8 cellular contexts compared by ENCODE assay signal in genomic region chr6:116571683-116572000, GRCh38. TPM values are rescaled to one million over a fixed set of nuclear protein-coding genes. Genes with fewer than 3 reads are reported as not detected.
DNase-seq lines count a peak whose midpoint lies in the region; ATAC-seq, FAIRE-seq and TF ChIP-seq lines count a peak whose summit lies in the region.

No MANE protein-coding gene starts in this region.

- no peak for FAIRE-seq in pancreas (lab: Jason Lieb, UNC)

- H3K4me3 Mint-ChIP-seq in CD8-positive, alpha-beta memory T cell = peak overlapping the region; percentile 97 to 99 (median 99)

- H3K27ac Mint-ChIP-seq in CD8-positive, alpha-beta memory T cell = peak overlapping the region; percentile 97 to 100 (median 100)

- H3K27me3 ChIP-seq in CD8-positive, alpha-beta memory T cell (ENCODE audit: insufficient read depth, low read length, poor library complexity, severe bottlenecking) = no peaks in the 10 kb centered on the region
- H3K27me3 ChIP-seq in RWPE2 (ENCODE audit: insufficient read depth, poor library complexity, severe bottlenecking) = no peaks in the 10 kb centered on the region
- no peaks in the 10 kb centered on the region for H3K27me3 ChIP-seq in esophagus squamous epithelium
- no peaks in the 10 kb centered on the region for H3K27me3 ChIP-seq in pancreas

- H3K27ac ChIP-seq in CD8-positive, alpha-beta memory T cell (ENCODE audit: low read depth, low read length) = peak overlapping the region; percentile 96
- H3K27ac ChIP-seq in RWPE2 (ENCODE audit: poor library complexity, severe bottlenecking) = peak overlapping the region; percentile 66
- H3K27ac ChIP-seq in esophagus squamous epithelium = peak overlapping the region; percentile 87 to 96 (median 94)
- peak overlapping the region; percentile 87 to 91 (median 88) for H3K27ac ChIP-seq in pancreas

- TF ChIP-seq POLR2A in esophagus squamous epithelium (IDR thresholded peaks at IDR 0.05) = no peak

- peaks cover 30% of the 10 kb centered on the region for H3K4me1 ChIP-seq in CD8-positive, alpha-beta memory T cell (ENCODE audit: insufficient read depth, low read length)
- H3K4me1 ChIP-seq in RWPE2 (ENCODE audit: insufficient read depth, poor library complexity, severe bottlenecking) = peaks cover 14% of the 10 kb centered on the region
- peaks cover 17 to 47% (median 19%) of the 10 kb centered on the region in 3 donors for H3K4me1 ChIP-seq in esophagus squamous epithelium
- H3K4me1 ChIP-seq in pancreas = peaks cover 0 to 17% (median 17%) of the 10 kb centered on the region in 3 donors

- peaks cover 0 to 2% of the 10 kb centered on the region in 2 donors for H3K27me3 Mint-ChIP-seq in CD8-positive, alpha-beta memory T cell

- no peak for DNase-seq in CD8-positive, alpha-beta memory T cell
- no peak for DNase-seq in RWPE2 (ENCODE audit: low spot score)
- DNase-seq in esophagus squamous epithelium (lab: John Stamatoyannopoulos, UW) = no peak
- no peak for DNase-seq in pancreas
- DNase-seq in NCI-H226 = no peak
- DNase-seq in NCI-H1417 treated with DMSO at 0.1 percent for 48 hours (lab: John Stamatoyannopoulos, UW) = no peak
- no peak for DNase-seq in C1 segment of cervical spinal cord (lab: John Stamatoyannopoulos, UW)
- no peak for DNase-seq in stimulated activated CD4-positive, alpha-beta T cell treated with anti-CD3 and anti-CD28 coated beads, Interleukin-4, amount 100 ng/mL, for 4 hours

- H3K36me3 ChIP-seq in CD8-positive, alpha-beta memory T cell (ENCODE audit: insufficient read depth, low read length) = peaks cover 4% of the 10 kb centered on the region
- peaks cover 28% of the 10 kb centered on the region for H3K36me3 ChIP-seq in RWPE2 (ENCODE audit: low read depth)
- peaks cover 0 to 24% (median 0%) of the 10 kb centered on the region in 3 donors for H3K36me3 ChIP-seq in esophagus squamous epithelium
- H3K36me3 ChIP-seq in pancreas = no peaks in the 10 kb centered on the region

- POLR2A ChIA-PET in CD8-positive, alpha-beta memory T cell (lab: Charles Lee) = interaction anchor here (0.6 to 2.9 kb wide), 8 partner anchors 10 to 471 kb away, joined by 3 to 32 read pairs (median 4); partner anchors contain the start of genes KPNA5, NT5DC1, TSPYL1 and TSPYL4

- no peaks in the 10 kb centered on the region for H3K9me3 Mint-ChIP-seq in CD8-positive, alpha-beta memory T cell

- no peak for ATAC-seq in RWPE2 (ENCODE audit: low read depth)
- ATAC-seq in pancreas = peak in 2 of 4 donors; percentile 49 to 62

- peaks cover 0 to 40% (median 5%) of the 10 kb centered on the region in 3 donors for H3K36me3 Mint-ChIP-seq in CD8-positive, alpha-beta memory T cell

- H3K9me3 ChIP-seq in CD8-positive, alpha-beta memory T cell (ENCODE audit: low read length) = no peaks in the 10 kb centered on the region
- H3K9me3 ChIP-seq in RWPE2 (ENCODE audit: severe bottlenecking) (no peaks in the 10 kb centered on the region), esophagus squamous epithelium (no peaks in the 10 kb centered on the region), pancreas (no peaks in the 10 kb centered on the region)

- peaks cover 54 to 70% (median 59%) of the 10 kb centered on the region in 3 donors for H3K4me1 Mint-ChIP-seq in CD8-positive, alpha-beta memory T cell

- intact Hi-C loops in esophagus squamous epithelium (cut with DNase I) (no loop called here), pancreas (cut with DNase I) (no loop called here)

- TF ChIP-seq CTCF in RWPE2 (IDR thresholded peaks at IDR 0.05; ENCODE audit: poor library complexity, severe bottlenecking) (no peak), esophagus squamous epithelium (IDR thresholded peaks at IDR 0.05) (no peak), pancreas (IDR thresholded peaks at IDR 0.05) (no peak)

- peak overlapping the region; percentile 99 for H3K4me3 ChIP-seq in CD8-positive, alpha-beta memory T cell (ENCODE audit: low read length)
- H3K4me3 ChIP-seq in RWPE2 (ENCODE audit: severe bottlenecking) (peak overlapping the region; percentile 83), esophagus squamous epithelium (peak overlapping the region; percentile 76 to 96 (median 84)), pancreas (peak overlapping the region; percentile 55 to 91 (median 88))

- CTCF ChIA-PET in CD8-positive, alpha-beta memory T cell (lab: Charles Lee) = interaction anchor here (0.9 to 5.1 kb wide), 12 partner anchors 9 to 318 kb away, joined by 3 to 23 read pairs (median 4); partner anchors contain the start of genes TSPYL1 and TSPYL4

- WGBS in esophagus squamous epithelium, 2 donors = 0% methylated on average over 4 to 11 of the region's 12 CpGs
- 0% methylated on average over 12 of the region's 12 CpGs for WGBS in pancreas, 2 donors

RNA-seq across cellular contexts. Expression of gene RWDD1, which starts 0.3 kb away (rescaled TPM):
- 10 to 100 TPM; 54.6 to 56.2 TPM for total RNA-seq in CD8-positive, alpha-beta memory T cell
- 67.8 TPM for polyA plus RNA-seq in CD8-positive, alpha-beta memory T cell
- total RNA-seq in esophagus squamous epithelium (10 to 100 TPM; 13.4 to 44.3 (median 29.9) TPM), pancreas (10 to 100 TPM; 26.0 to 37.5 (median 27.1) TPM)
- 10 to 100 TPM; 38.1 to 40.6 TPM for polyA plus RNA-seq in pancreas

RNA-seq across cellular contexts. Expression of gene CALHM4, which starts 18.1 kb away (rescaled TPM):
- total RNA-seq in CD8-positive, alpha-beta memory T cell = not detected
- polyA plus RNA-seq in CD8-positive, alpha-beta memory T cell = not detected
- not detected for total RNA-seq in esophagus squamous epithelium
- total RNA-seq in pancreas = not detected
- not detected for polyA plus RNA-seq in pancreas

RNA-seq across cellular contexts. Expression of gene TRAPPC3L, which starts 26.2 kb away (rescaled TPM):
- not detected for total RNA-seq in CD8-positive, alpha-beta memory T cell
- polyA plus RNA-seq in CD8-positive, alpha-beta memory T cell = not detected
- total RNA-seq in esophagus squamous epithelium (not detected), pancreas (not detected)
- polyA plus RNA-seq in pancreas = under 1 TPM in 1 of 2 donors, not detected in 1; 0.12 TPM

RNA-seq across cellular contexts. Expression of gene RSPH4A, which starts 44.6 kb away (rescaled TPM):
- under 1 TPM; 0.11 to 0.28 TPM for total RNA-seq in CD8-positive, alpha-beta memory T cell
- polyA plus RNA-seq in CD8-positive, alpha-beta memory T cell = not detected
- total RNA-seq in esophagus squamous epithelium = under 1 TPM in 2 of 4 donors, not detected in 2; 0.09 to 0.19 TPM
- total RNA-seq in pancreas = under 1 TPM; 0.23 to 0.49 (median 0.39) TPM
- 1 to 10 TPM in 1 of 2 donors, under 1 TPM in 1; 0.76 to 1.2 TPM for polyA plus RNA-seq in pancreas
